In the genomic region with DNA sequence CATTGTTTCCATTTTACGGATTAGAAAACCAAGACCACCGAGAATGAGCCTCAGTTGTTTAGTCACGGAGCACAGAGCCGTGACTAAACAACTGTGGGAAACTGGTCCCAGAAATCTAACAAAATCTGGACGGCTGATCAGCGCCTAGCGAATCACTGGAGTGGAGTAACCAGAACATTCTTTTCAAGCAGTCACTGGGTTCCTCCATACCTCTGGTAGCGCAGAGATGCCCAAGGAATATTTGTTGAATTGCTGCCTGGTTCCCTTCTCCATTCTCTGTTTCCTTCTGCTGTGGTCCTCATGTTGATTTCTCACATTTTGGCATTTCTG, we compare ENCODE assay signal across 9 cellular contexts.
DNase-seq lines count a peak whose midpoint lies in the region; ATAC-seq, FAIRE-seq and TF ChIP-seq lines count a peak whose summit lies in the region.
"Had no signal": no experiment of that assay in that cellular context is flagged by ENCODE, and none has a peak within 500 bp of the region (broad histone marks: within the 10 kb centered on the region; RNA-seq: fewer than 3 reads in every experiment).

No MANE protein-coding gene starts in this region.

- ATAC-seq in GM21515 (IDR thresholded peaks at IDR 0.05; ENCODE audit: unreplicated experiment), result no peak

- no peaks in the 10 kb centered on the region for H3K36me3 ChIP-seq in HUES6 (ENCODE audit: control insufficient read depth, insufficient read depth, low read length)

- H3K9me3 ChIP-seq in HUES6 (ENCODE audit: control insufficient read depth, insufficient read depth, low read depth, low read length) (no peaks in the 10 kb centered on the region), mononuclear cell (ENCODE audit: low read depth, low read length) (no peaks in the 10 kb centered on the region)

- H3K9ac ChIP-seq in HUES6 (ENCODE audit: low read length), result peak overlapping the region; percentile 83

- CTCF ChIA-PET in AG04449 (lab: Yijun Ruan, JAX), result no interaction called here

- H3K4me3 ChIP-seq in AG04449 (ENCODE audit: low read depth, low read length) (peak overlapping the region; percentile 62), HUES6 (ENCODE audit: low read depth, low read length) (peak overlapping the region; percentile 94), mononuclear cell (ENCODE audit: low read length) (peak overlapping the region; percentile 21)

- H3K27ac ChIP-seq in HUES6 (ENCODE audit: low read depth, low read length), result peak overlapping the region; percentile 24; the same call in 1 of the 2 replicates
- peak overlapping the region; percentile 65 for H3K27ac ChIP-seq in caudate nucleus (ENCODE audit: low read depth, low read length)

- no peak for TF ChIP-seq POLR2A in GM12892 (IDR thresholded peaks at IDR 0.05; ENCODE audit: low read depth, low read length)

- TF ChIP-seq CTCF in AG04449 (IDR thresholded peaks at IDR 0.05; ENCODE audit: insufficient read depth, low read length, missing control alignments), result no peak

- DNase-seq in AG04449 (ENCODE audit: low read depth, low spot score) (no peak), caudate nucleus (lab: John Stamatoyannopoulos, UW) (peak in 9 of 61 donors; percentile 16 to 60 (median 31)), GM12892 (ENCODE audit: insufficient read length) (no peak), Kasumi-1 (lab: John Stamatoyannopoulos, UW) (no peak), middle frontal gyrus (ENCODE audit: extremely low spot score, low spot score) (no peak)

- POLR2A ChIA-PET in AG04449 (lab: Yijun Ruan, JAX), result no interaction called here

- FAIRE-seq in GM12892 (lab: Jason Lieb, UNC), result no peak
- FAIRE-seq: islet of Langerhans had no signal

- H3K27me3 ChIP-seq in HUES6 (ENCODE audit: control insufficient read depth, insufficient read depth, low read length) (peaks cover 20% of the 10 kb centered on the region), mononuclear cell (ENCODE audit: insufficient read depth, low read length) (peaks cover 94% of the 10 kb centered on the region)

- H3K4me1 ChIP-seq in HUES6 (ENCODE audit: control insufficient read depth, insufficient read depth, low read length) (0 out of 2 replicates have a peak, but pooled peaks cover 3% of the 10 kb centered on the region), mononuclear cell (ENCODE audit: insufficient read depth, low read length) (peaks cover 19% of the 10 kb centered on the region)

Comparison
In these comparisons a context has a peak if more than half of its experiments do, and no peak if none do; other contexts are left out.
1. H3K4me3 ChIP-seq: peak in every context shown above with its lines; median percentile 94 in HUES6; 62 in AG04449; 21 in mononuclear cell.